ENCODE assay signal across 8 cellular contexts in the genomic region with DNA sequence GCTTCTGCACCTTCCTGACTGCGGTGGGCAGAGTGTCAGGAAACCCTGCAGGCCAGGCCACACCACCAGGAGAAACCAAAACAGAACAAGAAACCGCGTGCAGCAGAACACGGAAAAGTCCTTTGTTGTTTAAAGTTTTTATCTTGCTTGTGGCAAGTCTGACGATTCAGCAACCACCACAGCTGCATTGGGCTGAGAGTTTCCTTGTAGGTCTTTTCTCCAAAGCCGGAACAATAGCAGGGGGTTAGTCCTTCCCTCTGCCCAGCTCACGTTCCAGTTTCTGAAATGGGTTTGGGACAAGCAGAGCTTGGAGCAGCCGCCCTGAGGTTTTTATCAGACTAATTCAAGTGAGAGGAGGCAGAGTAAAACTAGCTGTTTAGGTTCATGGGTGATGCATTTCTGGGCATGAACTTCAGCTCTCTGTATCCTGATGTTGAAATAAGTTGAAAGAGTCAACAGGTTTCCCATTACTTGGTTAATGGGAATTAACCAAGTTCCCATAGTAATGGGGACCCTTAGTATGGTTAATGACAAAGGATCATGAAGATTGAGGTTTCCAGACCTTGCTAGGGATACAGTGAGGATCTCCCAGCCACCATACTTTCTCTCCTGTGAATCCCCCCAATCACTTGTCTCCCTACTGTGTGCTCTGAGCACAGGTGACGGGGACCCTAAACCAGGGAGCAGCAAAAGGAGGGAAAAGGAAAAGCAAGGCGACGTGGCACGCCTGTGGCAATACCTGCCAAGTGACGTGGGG.
A peak's percentile ranks its signal among the peaks of the same experiment; 100 is the strongest.
DNase-seq lines count a peak whose midpoint lies in the region; ATAC-seq and TF ChIP-seq lines count a peak whose summit lies in the region.

No MANE protein-coding gene starts in this region.

- no peaks in the 10 kb centered on the region for H3K36me3 ChIP-seq in KOPT-K1 (ENCODE audit: insufficient read depth, low read length)

- no peak overlapping the region for H3K4me3 ChIP-seq in fibroblast of the aortic adventitia (ENCODE audit: low read depth, low read length)

- H3K27ac ChIP-seq in KOPT-K1 (ENCODE audit: low read depth, low read length, poor library complexity, severe bottlenecking): peak overlapping the region; percentile 44

- DNase-seq in activated T-cell treated with anti-CD3 and anti-CD28 coated beads for 24 hours (ENCODE audit: low read depth) (peak; percentile 48), fibroblast of the aortic adventitia (ENCODE audit: low read depth) (peak; percentile 82), NCI-H146 treated with DMSO at 0.1 percent for 48 hours (lab: John Stamatoyannopoulos, UW; ENCODE audit: unreplicated experiment) (no peak), glomerular visceral epithelial cell (ENCODE audit: extremely low spot score) (no peak)
- peak; percentile 20 to 37 for DNase-seq in stimulated activated CD4-positive, alpha-beta T cell treated with anti-CD3 and anti-CD28 coated beads, Interleukin-1b, Interleukin-23, amount 100 ng/mL, for 4 hours (ENCODE audit: low read depth in 2 of 2)

- TF ChIP-seq CTCF in fibroblast of the aortic adventitia (IDR thresholded peaks at IDR 0.05; ENCODE audit: insufficient read depth, low read length): no peak

- H3K9me3 ChIP-seq in KOPT-K1 (ENCODE audit: insufficient read depth, low read length, poor library complexity, severe bottlenecking): no peaks in the 10 kb centered on the region

- no peak for ATAC-seq in GM19397 (IDR thresholded peaks at IDR 0.05; ENCODE audit: unreplicated experiment)
- ATAC-seq in HG03139 (IDR thresholded peaks at IDR 0.05; ENCODE audit: unreplicated experiment): no peak

Comparison
In these comparisons a context has a peak if more than half of its experiments do, and no peak if none do; other contexts are left out.
1. DNase-seq: peak in activated T-cell treated with anti-CD3 and anti-CD28 coated beads for 24 hours (single experiment), fibroblast of the aortic adventitia (single experiment) and stimulated activated CD4-positive, alpha-beta T cell treated with anti-CD3 and anti-CD28 coated beads, Interleukin-1b, Interleukin-23, amount 100 ng/mL, for 4 hours (2 of 2); none in NCI-H146 treated with DMSO at 0.1 percent for 48 hours (single experiment) and glomerular visceral epithelial cell (single experiment).